In genomic region chr1:90993245-90993644, GRCh38 we compare ENCODE assay signal across 14 cellular contexts.
"Had no signal": no experiment of that assay in that cellular context is flagged by ENCODE, and none has a peak within 500 bp of the region (broad histone marks: within the 10 kb centered on the region; RNA-seq: fewer than 3 reads in every experiment).

No MANE protein-coding gene starts in this region.

- DNase-seq: activated CD4-positive, alpha-beta memory T cell treated with anti-CD3 and anti-CD28 coated beads, Interleukin-2, amount 10 ng/mL, durations not matched to agents 7 days and 5 days; activated CD4-positive, alpha-beta T cell treated with anti-CD3 and anti-CD28 coated beads for 36 hours; activated CD8-positive, alpha-beta memory T cell treated with anti-CD3 and anti-CD28 coated beads, Interleukin-2, amount 50 U/mL, for 4 hours; activated naive CD4-positive, alpha-beta T cell; adrenal gland; dermis blood vessel endothelial cell; endodermal cell; hippocampal formation; kidney glomerular epithelial cell; spleen; stimulated activated CD4-positive, alpha-beta T cell treated with anti-CD3 and anti-CD28 coated beads, Interleukin-1b, Interleukin-23, amount 100 ng/mL, for 48 hours; stimulated activated naive CD4-positive, alpha-beta T cell; T1000; upper lobe of right lung had no signal

- H3K27ac Mint-ChIP-seq: activated CD4-positive, alpha-beta memory T cell treated with anti-CD3 and anti-CD28 coated beads, Interleukin-2, amount 10 ng/mL, durations not matched to agents 7 days and 5 days; activated CD4-positive, alpha-beta T cell treated with anti-CD3 and anti-CD28 coated beads for 36 hours; endodermal cell had no signal

- H3K4me3 Mint-ChIP-seq: activated CD4-positive, alpha-beta memory T cell treated with anti-CD3 and anti-CD28 coated beads, Interleukin-2, amount 10 ng/mL, durations not matched to agents 7 days and 5 days; activated CD4-positive, alpha-beta T cell treated with anti-CD3 and anti-CD28 coated beads for 36 hours; endodermal cell had no signal

- H3K27me3 ChIP-seq: adrenal gland, spleen, upper lobe of right lung had no signal

- H3K27me3 Mint-ChIP-seq: activated CD4-positive, alpha-beta memory T cell treated with anti-CD3 and anti-CD28 coated beads, Interleukin-2, amount 10 ng/mL, durations not matched to agents 7 days and 5 days; activated CD4-positive, alpha-beta T cell treated with anti-CD3 and anti-CD28 coated beads for 36 hours had no signal

- H3K4me1 Mint-ChIP-seq: endodermal cell had no signal

- H3K27ac ChIP-seq: adrenal gland, spleen, upper lobe of right lung had no signal

- H3K4me3 ChIP-seq: adrenal gland, spleen, upper lobe of right lung had no signal

- H3K4me1 ChIP-seq: adrenal gland, upper lobe of right lung had no signal

- H3K36me3 ChIP-seq: adrenal gland, upper lobe of right lung had no signal
